In genomic region chr6:114367315-114367961, GRCh38 we compare ENCODE assay signal across 27 cellular contexts. TPM values are rescaled to one million over a fixed set of nuclear protein-coding genes. Genes with fewer than 3 reads are reported as not detected.
DNase-seq lines count a peak whose midpoint lies in the region; ATAC-seq and TF ChIP-seq lines count a peak whose summit lies in the region.
"Had no signal": no experiment of that assay in that cellular context is flagged by ENCODE, and none has a peak within 500 bp of the region (broad histone marks: within the 10 kb centered on the region; RNA-seq: fewer than 3 reads in every experiment).

No MANE protein-coding gene starts in this region.

- H3K4me3 ChIP-seq in PC-3 (ENCODE audit: low read length), result no peak overlapping the region; the same call in 1 of the 2 replicates
- no peak overlapping the region for H3K4me3 ChIP-seq in neural progenitor cell
- no peak overlapping the region for H3K4me3 ChIP-seq in thyroid gland (replicated peaks in 1 of 3)
- H3K4me3 ChIP-seq: A549; BLaER1 treated with 17β-estradiol and CSF1 and Interleukin-3, amounts not matched to agents 10 nM and 100 nM; GM12878 had no signal

- no peak for TF ChIP-seq POLR2A in thyroid gland (IDR thresholded peaks at IDR 0.05)

- intact Hi-C loops in Calu3 (cut with micrococcal nuclease; ENCODE audit: unreplicated experiment), result no loop called here
- intact Hi-C loops in PC-3 (cut with micrococcal nuclease), result no loop called here
- intact Hi-C loops in thyroid gland (cut with DNase I), result no loop called here

- H4K20me1 ChIP-seq in PC-3 (ENCODE audit: low read length) (no peaks in the 10 kb centered on the region), neural progenitor cell (ENCODE audit: low read depth) (no peaks in the 10 kb centered on the region)
- H4K20me1 ChIP-seq: BLaER1 treated with 17β-estradiol and CSF1 and Interleukin-3, amounts not matched to agents 10 nM and 100 nM had no signal

- BruUV-seq in Calu3 (replicated peaks; lab: Mats Ljungman, UMichigan) (no TSS peak), PC-3 (replicated peaks; lab: Mats Ljungman, UMichigan) (no TSS peak)

- H3K4me1 Mint-ChIP-seq in Calu3 (ENCODE audit: low read depth, unreplicated experiment) (peaks cover 35% of the 10 kb centered on the region), neural progenitor cell (peaks cover 24% of the 10 kb centered on the region)
- H3K4me1 Mint-ChIP-seq: B cell had no signal

- H3K9ac ChIP-seq in PC-3 (ENCODE audit: low read length), result peak overlapping the region; percentile 52
- H3K9ac ChIP-seq in neural progenitor cell, result no peak overlapping the region
- H3K9ac ChIP-seq: BLaER1 treated with 17β-estradiol and CSF1 and Interleukin-3, amounts not matched to agents 10 nM and 100 nM had no signal

- H2AFZ ChIP-seq in PC-3 (ENCODE audit: low read length), result 0 out of 2 replicates have a peak overlapping the region, but pooled peaks have one; percentile 19
- H2AFZ ChIP-seq in neural progenitor cell (replicated peaks), result peak overlapping the region; percentile 14

- H3K9me3 Mint-ChIP-seq in Calu3 (ENCODE audit: low read depth, unreplicated experiment), result no peaks in the 10 kb centered on the region
- no peaks in the 10 kb centered on the region for H3K9me3 Mint-ChIP-seq in neural progenitor cell
- H3K9me3 Mint-ChIP-seq: CD8-positive, alpha-beta T cell had no signal

- H3K27me3 Mint-ChIP-seq in Calu3 (ENCODE audit: unreplicated experiment) (no peaks in the 10 kb centered on the region), neural progenitor cell (ENCODE audit: insufficient read depth, low read depth) (no peaks in the 10 kb centered on the region)
- H3K27me3 Mint-ChIP-seq: B cell had no signal

- DNase-seq in Calu3 (no peak), HT-29 (ENCODE audit: low spot score) (peak; percentile 48), PC-3 (peak; percentile 60), neural progenitor cell (ENCODE audit: low spot score) (no peak), thyroid gland (no peak), superior temporal gyrus (ENCODE audit: extremely low spot score) (no peak)
- DNase-seq: AML-193; Caco-2; CD4-positive, alpha-beta T cell; CD8-positive, alpha-beta T cell; DMS 273 treated with DMSO at 0.1 percent for 48 hours; DMS153; DMS79; DND-41; EL; GDM1 had no signal

- H3K36me3 ChIP-seq in PC-3 (ENCODE audit: low read depth, low read length) (no peaks in the 10 kb centered on the region), neural progenitor cell (no peaks in the 10 kb centered on the region), thyroid gland (no peaks in the 10 kb centered on the region)
- H3K36me3 ChIP-seq: BLaER1 treated with 17β-estradiol and CSF1 and Interleukin-3, amounts not matched to agents 10 nM and 100 nM had no signal

- POLR2A ChIA-PET in PC-3 (lab: Charles Lee; ENCODE audit: unreplicated experiment), result no interaction called here

- no peaks in the 10 kb centered on the region for H3K9me2 ChIP-seq in PC-3 (replicated peaks; ENCODE audit: low read length)

- WGBS in thyroid gland, 2 donors, result 71 to 77% methylated on average over 1 of the region's 1 CpG

- H3K27ac ChIP-seq in PC-3 (ENCODE audit: low read length) (peak overlapping the region; percentile 93), neural progenitor cell (no peak overlapping the region), thyroid gland (no peak overlapping the region)
- H3K27ac ChIP-seq: 22Rv1; A549; BLaER1 treated with 17β-estradiol and CSF1 and Interleukin-3, amounts not matched to agents 10 nM and 100 nM; C4-2B had no signal

- TF ChIP-seq CTCF in Calu3 (IDR thresholded peaks at IDR 0.05; ENCODE audit: unreplicated experiment) (no peak), PC-3 (conservative IDR thresholded peaks at IDR 0.05; ENCODE audit: low read depth, low read length) (no peak), neural progenitor cell (IDR thresholded peaks at IDR 0.05) (no peak), thyroid gland (IDR thresholded peaks at IDR 0.05) (no peak)

- CTCF ChIA-PET in Calu3 (lab: Charles Lee), result interaction anchor here (0.6 to 1.2 kb wide), 2 partner anchors 24 to 26 kb away, joined by 3 read pairs; no protein-coding TSS in a partner anchor
- CTCF ChIA-PET in PC-3 (lab: Charles Lee), result no interaction called here

- H3K79me2 ChIP-seq in PC-3 (ENCODE audit: low read length), result no peaks in the 10 kb centered on the region
- H3K79me2 ChIP-seq in neural progenitor cell (ENCODE audit: low read depth), result no peaks in the 10 kb centered on the region

- H3K27me3 ChIP-seq in PC-3 (ENCODE audit: low read length), result no peaks in the 10 kb centered on the region
- no peaks in the 10 kb centered on the region for H3K27me3 ChIP-seq in neural progenitor cell
- H3K27me3 ChIP-seq in thyroid gland, result no peaks in the 10 kb centered on the region
- H3K27me3 ChIP-seq: BLaER1 treated with 17β-estradiol and CSF1 and Interleukin-3, amounts not matched to agents 10 nM and 100 nM had no signal

- peak overlapping the region; percentile 66 for H3K4me2 ChIP-seq in PC-3 (ENCODE audit: low read length)
- H3K4me2 ChIP-seq in neural progenitor cell, result no peak overlapping the region
- H3K4me2 ChIP-seq: A549; BLaER1 treated with 17β-estradiol and CSF1 and Interleukin-3, amounts not matched to agents 10 nM and 100 nM had no signal

- H3K36me3 Mint-ChIP-seq in Calu3 (ENCODE audit: insufficient read depth, unreplicated experiment), result no peaks in the 10 kb centered on the region
- H3K36me3 Mint-ChIP-seq in neural progenitor cell, result no peaks in the 10 kb centered on the region
- H3K36me3 Mint-ChIP-seq: CD8-positive, alpha-beta T cell had no signal

- peaks cover 5% of the 10 kb centered on the region for H3F3A ChIP-seq in PC-3 (ENCODE audit: low read length, unreplicated experiment)
- H3F3A ChIP-seq in neural progenitor cell (ENCODE audit: low read depth), result peaks cover 11% of the 10 kb centered on the region

- ATAC-seq in PC-3, result peak; percentile 78
- ATAC-seq in HG03108 (IDR thresholded peaks at IDR 0.05; ENCODE audit: unreplicated experiment), result no peak
- no peak for ATAC-seq in GM18867 (IDR thresholded peaks at IDR 0.05; ENCODE audit: unreplicated experiment)
- ATAC-seq: A549; CD8-positive, alpha-beta T cell; GM12878 had no signal

- H3K4me3 Mint-ChIP-seq in Calu3 (ENCODE audit: low read depth, unreplicated experiment) (no peak overlapping the region), neural progenitor cell (no peak overlapping the region)
- H3K4me3 Mint-ChIP-seq: B cell; CD4-positive, alpha-beta T cell; CD8-positive, alpha-beta T cell had no signal

- H3K9me3 ChIP-seq in PC-3 (ENCODE audit: low read length) (no peaks in the 10 kb centered on the region), neural progenitor cell (ENCODE audit: low read depth) (no peaks in the 10 kb centered on the region), thyroid gland (no peaks in the 10 kb centered on the region)
- H3K9me3 ChIP-seq: A549; BLaER1 treated with 17β-estradiol and CSF1 and Interleukin-3, amounts not matched to agents 10 nM and 100 nM; Caco-2 had no signal

- H3K4me1 ChIP-seq in PC-3 (ENCODE audit: insufficient read depth, low read length) (peaks cover 40% of the 10 kb centered on the region), neural progenitor cell (peaks cover 22% of the 10 kb centered on the region), thyroid gland (no peaks in the 10 kb centered on the region)
- H3K4me1 ChIP-seq: BLaER1 treated with 17β-estradiol and CSF1 and Interleukin-3, amounts not matched to agents 10 nM and 100 nM; Caco-2 had no signal

- peak overlapping the region; percentile 10 for H3K27ac Mint-ChIP-seq in Calu3 (ENCODE audit: unreplicated experiment)
- no peak overlapping the region for H3K27ac Mint-ChIP-seq in neural progenitor cell
- H3K27ac Mint-ChIP-seq: B cell; CD4-positive, alpha-beta T cell; CD8-positive, alpha-beta T cell had no signal

RNA-seq across cellular contexts. Expression of gene HS3ST5, which starts 24.6 kb away (rescaled TPM):
- total RNA-seq in Calu3 (2022) (0.40 and 0.66 TPM in 2 replicates), PC-3 (2014; rRNA removed) (0.86 and 1.2 TPM in 2 replicates), neural progenitor cell (ENCODE audit: low replicate concordance) (0.34 and 0.37 TPM in 2 replicates), thyroid gland (not detected)
- not detected in 2 replicates for total RNA-seq in HT-29 (2014; rRNA removed; shearing (Covaris generic))
- total RNA-seq: A172; B cell; CD4-positive, alpha-beta T cell; CD8-positive, alpha-beta T cell; Daoy; G401; GM12878 had no signal

Comparison
In these comparisons a context has a peak if more than half of its experiments do, and no peak if none do; other contexts are left out.
1. DNase-seq: peak in HT-29 (single experiment) and PC-3 (single experiment); none in Calu3 (single experiment), neural progenitor cell (single experiment), thyroid gland (0 of 2) and superior temporal gyrus (single experiment).